In the genomic region with DNA sequence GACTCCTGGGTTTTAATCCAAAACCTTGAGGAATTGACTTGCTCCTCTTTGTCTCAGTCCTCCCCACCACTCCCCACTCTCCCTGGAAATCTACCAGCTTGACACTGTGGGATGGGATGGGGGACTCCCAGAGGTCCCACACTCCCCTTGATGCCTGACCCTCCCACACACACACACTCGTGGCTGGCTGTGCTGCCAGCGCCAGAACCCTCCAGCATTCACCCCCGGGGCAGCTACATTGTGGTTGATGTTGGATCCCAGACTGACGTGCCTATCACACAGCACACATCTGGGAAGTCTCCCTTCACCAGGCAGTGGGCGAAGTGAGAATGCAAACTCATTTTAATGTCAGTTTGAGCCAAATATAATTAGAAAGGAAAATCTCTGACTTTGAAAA, we compare ENCODE assay signal across 12 cellular contexts. TPM values are rescaled to one million over a fixed set of nuclear protein-coding genes. Genes with fewer than 3 reads are reported as not detected.
DNase-seq lines count a peak whose midpoint lies in the region; FAIRE-seq and TF ChIP-seq lines count a peak whose summit lies in the region.
"Had no signal": no experiment of that assay in that cellular context is flagged by ENCODE, and none has a peak within 500 bp of the region (broad histone marks: within the 10 kb centered on the region; RNA-seq: fewer than 3 reads in every experiment).

No MANE protein-coding gene starts in this region.

- H3K27me3 ChIP-seq in uterus: no peaks in the 10 kb centered on the region
- H3K27me3 ChIP-seq: right lobe of liver had no signal

- H3K4me3 ChIP-seq in uterus: no peak overlapping the region
- H3K4me3 ChIP-seq: right lobe of liver had no signal

- FAIRE-seq in D721Med (lab: Jason Lieb, UNC): no peak
- FAIRE-seq: colon, islet of Langerhans had no signal

- H3K36me3 ChIP-seq in uterus: no peaks in the 10 kb centered on the region
- H3K36me3 ChIP-seq: right lobe of liver had no signal

- H3K36me3 Mint-ChIP-seq in nephron (ENCODE audit: low read depth): peaks cover 35% of the 10 kb centered on the region

- H3K27me3 Mint-ChIP-seq in nephron (ENCODE audit: low read depth): peaks cover 3% of the 10 kb centered on the region

- DNase-seq in OCI-M1 (lab: John Stamatoyannopoulos, UW): peak; percentile 8
- no peak for DNase-seq in epithelial cell of prostate (ENCODE audit: low read depth, low spot score)
- no peak for DNase-seq in uterus
- no peak for DNase-seq in NCI-H345 treated with DMSO at 0.1 percent for 48 hours (lab: John Stamatoyannopoulos, UW; ENCODE audit: unreplicated experiment)
- no peak for DNase-seq in D721Med (ENCODE audit: insufficient read length, low spot score)
- no peak for DNase-seq in NCI-H748 treated with DMSO at 0.1 percent for 48 hours (lab: John Stamatoyannopoulos, UW)
- DNase-seq: activated T-cell treated with anti-CD3 and anti-CD28 coated beads, Interleukin-2, amount 50 U/mL, for 24 hours; NCI-H510A; right lobe of liver had no signal

- H3K4me1 Mint-ChIP-seq in nephron: peaks cover 96% of the 10 kb centered on the region

- intact Hi-C loops in uterus (cut with DNase I; ENCODE audit: low total_unique reads): no loop called here

- H3K4me1 ChIP-seq in uterus: peaks cover 30 to 52% of the 10 kb centered on the region in 2 donors
- H3K4me1 ChIP-seq: right lobe of liver had no signal

- TF ChIP-seq CTCF in nephron (IDR thresholded peaks at IDR 0.05; ENCODE audit: unreplicated experiment in 3 of 3): no peak
- TF ChIP-seq CTCF in uterus (IDR thresholded peaks at IDR 0.05): no peak
- TF ChIP-seq CTCF in D721Med (IDR thresholded peaks at IDR 0.05; ENCODE audit: insufficient read depth, missing control alignments): no peak

- H3K9me3 Mint-ChIP-seq in nephron: no peaks in the 10 kb centered on the region
- H3K9me3 Mint-ChIP-seq: activated T-cell treated with anti-CD3 and anti-CD28 coated beads, Interleukin-2, amount 50 U/mL, for 24 hours had no signal

- H3K27ac Mint-ChIP-seq in nephron: peak overlapping the region; percentile 96 to 97 (median 97)
- H3K27ac Mint-ChIP-seq: activated T-cell treated with anti-CD3 and anti-CD28 coated beads, Interleukin-2, amount 50 U/mL, for 24 hours had no signal

- H3K27ac ChIP-seq in epithelial cell of prostate (peak overlapping the region; percentile 40), uterus (peak overlapping the region; percentile 93 to 99)
- H3K27ac ChIP-seq: right lobe of liver had no signal

- H3K9me3 ChIP-seq in uterus: no peaks in the 10 kb centered on the region
- H3K9me3 ChIP-seq: right lobe of liver had no signal

- no peak for TF ChIP-seq POLR2A in uterus (IDR thresholded peaks at IDR 0.05)

- peak overlapping the region; percentile 39 to 42 (median 40) for H3K4me3 Mint-ChIP-seq in nephron
- H3K4me3 Mint-ChIP-seq: activated T-cell treated with anti-CD3 and anti-CD28 coated beads, Interleukin-2, amount 50 U/mL, for 24 hours had no signal

RNA-seq across cellular contexts. Expression of a gene that starts 10.0 kb away (rescaled TPM):
- 100 to 1,000 TPM in 1 of 4 donors, 10 to 100 TPM in 3; 34.1 to 102 (median 57.4) TPM for total RNA-seq in uterus
